8 cellular contexts compared by ENCODE assay signal in the genomic region with DNA sequence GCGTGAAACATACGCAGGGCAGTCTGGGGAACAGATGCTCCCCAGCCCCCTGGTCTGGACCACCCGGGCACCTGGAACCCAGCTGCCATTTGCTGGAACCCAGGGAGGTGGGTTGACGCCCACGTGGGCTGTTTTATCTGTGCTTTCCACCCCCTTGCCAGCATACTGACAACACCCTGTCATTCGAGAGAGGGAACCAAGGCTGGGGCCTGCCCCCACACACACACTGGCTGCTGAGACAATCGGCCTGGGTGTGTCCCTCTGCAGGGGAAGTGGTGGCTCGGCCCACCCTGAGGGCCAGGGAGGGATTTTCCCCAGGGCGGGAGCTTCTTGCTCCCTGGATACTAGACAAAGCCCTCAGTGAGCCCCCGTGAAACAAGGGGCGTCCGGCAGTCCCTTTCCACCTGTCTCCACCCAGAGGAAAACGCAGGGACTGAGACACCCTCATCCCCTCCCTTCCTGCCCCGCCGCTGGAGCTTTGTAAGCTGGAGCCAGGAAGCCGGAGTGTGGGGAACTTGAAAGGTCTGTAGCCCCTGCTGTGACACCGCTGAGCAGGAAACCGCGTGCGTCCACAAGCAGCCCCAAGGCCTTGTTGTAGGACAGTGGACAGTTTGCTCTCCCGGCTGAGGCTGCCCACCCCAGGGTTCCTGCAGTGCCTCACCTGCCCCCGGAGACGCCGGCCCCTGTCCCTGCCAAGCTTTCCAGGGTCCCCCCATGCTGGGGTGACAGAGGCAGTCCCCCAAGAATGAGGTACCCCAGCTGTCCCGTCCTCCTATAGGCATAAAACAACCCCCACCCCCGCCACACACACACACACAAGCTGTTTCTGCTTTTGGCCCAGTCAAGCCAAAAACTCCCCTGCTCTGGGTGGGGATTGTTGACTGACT. TPM values are rescaled to one million over a fixed set of nuclear protein-coding genes. Genes with fewer than 3 reads are reported as not detected.
DNase-seq lines count a peak whose midpoint lies in the region; ATAC-seq and TF ChIP-seq lines count a peak whose summit lies in the region.

No MANE protein-coding gene starts in this region.

- WGBS in esophagus squamous epithelium, 2 donors = 11 to 72% methylated on average over 3 of the region's 26 CpGs

- no peaks in the 10 kb centered on the region for H3K9me3 ChIP-seq in esophagus squamous epithelium

- TF ChIP-seq CTCF in esophagus squamous epithelium (IDR thresholded peaks at IDR 0.05) = no peak

- H3K27ac ChIP-seq in esophagus squamous epithelium = peak overlapping the region; percentile 17 to 71 (median 59)

- POLR2A ChIA-PET in activated CD4-positive, alpha-beta memory T cell treated with anti-CD3 and anti-CD28 coated beads, Interleukin-2, amount 10 ng/mL, durations not matched to agents 7 days and 5 days (lab: Charles Lee) = interaction anchor here (0.6 to 5.2 kb wide), 17 partner anchors 9 to 607 kb away, joined by 3 to 88 read pairs (median 5); partner anchors contain the start of genes ADAM17, ITGB1BP1, KLF11 and TAF1B

- peak overlapping the region; percentile 79 for H3K27ac Mint-ChIP-seq in activated CD4-positive, alpha-beta memory T cell treated with anti-CD3 and anti-CD28 coated beads, Interleukin-2, amount 10 ng/mL, durations not matched to agents 7 days and 5 days

- peaks cover 11 to 27% (median 25%) of the 10 kb centered on the region in 3 donors for H3K4me1 ChIP-seq in esophagus squamous epithelium

- no peaks in the 10 kb centered on the region for H3K27me3 Mint-ChIP-seq in activated CD4-positive, alpha-beta memory T cell treated with anti-CD3 and anti-CD28 coated beads, Interleukin-2, amount 10 ng/mL, durations not matched to agents 7 days and 5 days

- peak overlapping the region; percentile 65 for H3K4me3 Mint-ChIP-seq in activated CD4-positive, alpha-beta memory T cell treated with anti-CD3 and anti-CD28 coated beads, Interleukin-2, amount 10 ng/mL, durations not matched to agents 7 days and 5 days

- CTCF ChIA-PET in activated CD4-positive, alpha-beta memory T cell treated with anti-CD3 and anti-CD28 coated beads, Interleukin-2, amount 10 ng/mL, durations not matched to agents 7 days and 5 days (lab: Charles Lee) = interaction anchor here (0.7 to 4.6 kb wide), 12 partner anchors 9 to 386 kb away, joined by 3 to 52 read pairs (median 3); partner anchors contain the start of gene KLF11

- H3K4me1 Mint-ChIP-seq in activated CD4-positive, alpha-beta memory T cell treated with anti-CD3 and anti-CD28 coated beads, Interleukin-2, amount 10 ng/mL, durations not matched to agents 7 days and 5 days = peaks cover 38% of the 10 kb centered on the region

- TF ChIP-seq POLR2A in GM18951 (IDR thresholded peaks at IDR 0.05; ENCODE audit: extremely low read depth, insufficient read depth, insufficient read length) (peak; percentile 14), esophagus squamous epithelium (IDR thresholded peaks at IDR 0.05) (no peak)

- in situ Hi-C loops in GM18951 (cut with MboI; ENCODE audit: low sequenced_read_pairs, unreplicated experiment) = no loop called here

- peak; percentile 77 for DNase-seq in activated CD4-positive, alpha-beta memory T cell treated with anti-CD3 and anti-CD28 coated beads, Interleukin-2, amount 10 ng/mL, durations not matched to agents 7 days and 5 days
- no peak for DNase-seq in esophagus squamous epithelium (lab: John Stamatoyannopoulos, UW)
- DNase-seq in posterior vena cava (ENCODE audit: low spot score) = peak; percentile 91
- no peak for DNase-seq in T1000 (lab: John Stamatoyannopoulos, UW)
- no peak for DNase-seq in NCI-H2196 (lab: John Stamatoyannopoulos, UW; ENCODE audit: unreplicated experiment)

- no peaks in the 10 kb centered on the region for H3K9me3 Mint-ChIP-seq in activated CD4-positive, alpha-beta memory T cell treated with anti-CD3 and anti-CD28 coated beads, Interleukin-2, amount 10 ng/mL, durations not matched to agents 7 days and 5 days

- H3K36me3 ChIP-seq in esophagus squamous epithelium = no peaks in the 10 kb centered on the region

- ATAC-seq in HG03432 (IDR thresholded peaks at IDR 0.05; ENCODE audit: unreplicated experiment) (peak; percentile 79), GM19351 (IDR thresholded peaks at IDR 0.05; ENCODE audit: unreplicated experiment) (no peak)

- no peaks in the 10 kb centered on the region for H3K36me3 Mint-ChIP-seq in activated CD4-positive, alpha-beta memory T cell treated with anti-CD3 and anti-CD28 coated beads, Interleukin-2, amount 10 ng/mL, durations not matched to agents 7 days and 5 days (ENCODE audit: low read depth)

- peak overlapping the region in 2 of 4 donors; percentile 10 to 40 for H3K4me3 ChIP-seq in esophagus squamous epithelium

- intact Hi-C loops in esophagus squamous epithelium (cut with DNase I) = no loop called here
- intact Hi-C loops in posterior vena cava (cut with DNase I) = loop anchor here in 1 of 2 donors (10.0 kb wide), 1 partner anchor 454 kb away; no protein-coding TSS in a partner anchor

- H3K27me3 ChIP-seq in esophagus squamous epithelium = no peaks in the 10 kb centered on the region

RNA-seq across cellular contexts. Expression of gene KLF11, which starts 14.1 kb away (rescaled TPM):
- total RNA-seq in activated CD4-positive, alpha-beta memory T cell treated with anti-CD3 and anti-CD28 coated beads, Interleukin-2, amount 10 ng/mL, durations not matched to agents 7 days and 5 days = 10 to 100 TPM; 14.4 to 16.0 TPM
- 10 to 100 TPM in 2 of 4 donors, 1 to 10 TPM in 2; 2.2 to 13.2 (median 8.2) TPM for total RNA-seq in esophagus squamous epithelium
- total RNA-seq in posterior vena cava = 10 to 100 TPM; 25.0 to 55.4 TPM

RNA-seq across cellular contexts. Expression of gene CYS1, which starts 51.0 kb away (rescaled TPM):
- under 1 TPM; 0.40 to 0.71 TPM for total RNA-seq in activated CD4-positive, alpha-beta memory T cell treated with anti-CD3 and anti-CD28 coated beads, Interleukin-2, amount 10 ng/mL, durations not matched to agents 7 days and 5 days
- total RNA-seq in esophagus squamous epithelium (1 to 10 TPM in 2 of 4 donors, under 1 TPM in 2; 0.09 to 2.5 (median 0.80) TPM), posterior vena cava (1 to 10 TPM; 3.0 to 9.1 TPM)

Comparison
In these comparisons a context has a peak if more than half of its experiments do, and no peak if none do; other contexts are left out.
1. DNase-seq: peak in activated CD4-positive, alpha-beta memory T cell treated with anti-CD3 and anti-CD28 coated beads, Interleukin-2, amount 10 ng/mL, durations not matched to agents 7 days and 5 days (single experiment) and posterior vena cava (single experiment); none in esophagus squamous epithelium (single experiment), T1000 (single experiment) and NCI-H2196 (single experiment).